Comparison of ENCODE assay signal across 9 cellular contexts in the genomic region with DNA sequence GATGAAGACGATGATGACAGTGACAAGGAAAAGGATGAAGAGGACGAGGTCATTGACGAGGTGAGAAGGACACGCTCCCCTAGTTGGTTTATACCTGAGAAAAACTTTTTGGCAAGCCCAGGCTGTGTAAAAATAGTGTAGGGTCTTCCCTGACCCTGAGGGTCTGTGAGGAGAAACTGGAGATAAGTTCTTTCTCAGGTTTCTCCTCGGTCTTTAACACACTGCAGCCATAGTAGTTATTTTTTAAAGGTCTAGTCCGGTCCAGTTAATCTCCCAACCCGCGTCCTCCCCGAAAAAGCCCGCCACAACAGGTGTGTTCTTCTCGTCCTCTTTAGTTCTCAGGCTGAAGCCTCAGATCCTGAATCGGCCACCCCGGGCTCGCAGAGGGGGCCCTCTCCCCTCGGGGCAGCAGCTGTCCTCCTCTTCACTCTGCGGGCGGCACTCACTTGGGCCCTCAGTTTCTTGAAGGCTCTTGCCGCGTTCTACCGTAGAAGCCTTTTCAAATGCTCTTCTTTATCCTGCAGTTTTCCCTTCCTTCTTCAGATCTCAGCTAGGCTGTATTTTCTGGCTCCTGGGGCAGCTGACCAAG. TPM values are rescaled to one million over a fixed set of nuclear protein-coding genes. Genes with fewer than 3 reads are reported as not detected.
A peak's percentile ranks its signal among the peaks of the same experiment; 100 is the strongest.
DNase-seq lines count a peak whose midpoint lies in the region; ATAC-seq, FAIRE-seq and TF ChIP-seq lines count a peak whose summit lies in the region.
"Had no signal": no experiment of that assay in that cellular context is flagged by ENCODE, and none has a peak within 500 bp of the region (broad histone marks: within the 10 kb centered on the region; RNA-seq: fewer than 3 reads in every experiment).

No MANE protein-coding gene starts in this region.

- peaks cover 19% of the 10 kb centered on the region for H3K4me1 ChIP-seq in keratinocyte (ENCODE audit: control insufficient read depth, extremely low read depth, insufficient read depth, low read length)
- peaks cover 27 to 30% of the 10 kb centered on the region in 2 donors for H3K4me1 ChIP-seq in thyroid gland

- H3K27me3 Mint-ChIP-seq in activated T-cell treated with anti-CD3 and anti-CD28 coated beads, Interleukin-2, amount 50 U/mL, for 72 hours (ENCODE audit: low read depth) = no peaks in the 10 kb centered on the region
- H3K27me3 Mint-ChIP-seq: stimulated activated naive B cell treated with anti-CD40 and anti-IgM and Interleukin-4, amounts not matched to agents 10 μg/mL and 1 μg/mL and 100 μg/mL, for 72 hours had no signal

- H3K9ac ChIP-seq in keratinocyte (ENCODE audit: control insufficient read depth, extremely low read depth, insufficient read depth, low read length) = peak overlapping the region; percentile 94

- no peak for FAIRE-seq in keratinocyte (lab: Jason Lieb, UNC)

- no peak for TF ChIP-seq POLR2A in thyroid gland (IDR thresholded peaks at IDR 0.05)

- no peaks in the 10 kb centered on the region for H3K9me3 ChIP-seq in keratinocyte (ENCODE audit: control insufficient read depth, low read depth, low read length)
- no peaks in the 10 kb centered on the region for H3K9me3 ChIP-seq in thyroid gland

- no peaks in the 10 kb centered on the region for H3K9me1 ChIP-seq in keratinocyte (ENCODE audit: control insufficient read depth, extremely low read depth, insufficient read depth, low read length)

- no peaks in the 10 kb centered on the region for H4K20me1 ChIP-seq in keratinocyte (ENCODE audit: control insufficient read depth, extremely low read depth, insufficient read depth, low read length)

- in situ Hi-C loops in KBM-7 (cut with MboI; ENCODE audit: low pct_unique_long_range_greater_than_20kb, low sequenced_read_pairs) = no loop called here

- peaks cover 33% of the 10 kb centered on the region for H3K4me1 Mint-ChIP-seq in activated T-cell treated with anti-CD3 and anti-CD28 coated beads, Interleukin-2, amount 50 U/mL, for 72 hours (ENCODE audit: low read depth)

- peaks cover 63% of the 10 kb centered on the region for H3K79me2 ChIP-seq in keratinocyte (ENCODE audit: control insufficient read depth, insufficient read depth, low read length)

- peak overlapping the region; percentile 89 for H3K4me3 ChIP-seq in GM12865 (ENCODE audit: low read depth, low read length)
- H3K4me3 ChIP-seq in keratinocyte (ENCODE audit: control insufficient read depth in 2 of 3, extremely low read depth in 1 of 3, insufficient read depth in 2 of 3, low read depth in 1 of 3, low read length in 3 of 3) = peak overlapping the region; percentile 82 to 99 (median 98)
- H3K4me3 ChIP-seq in thyroid gland (replicated peaks in 1 of 3) = peak overlapping the region; percentile 89 to 98 (median 96)

- dilution Hi-C loops in keratinocyte (cut with MboI; ENCODE audit: extremely low pct_ligation_motif_present, low sequenced_read_pairs) = no loop called here

- WGBS in thyroid gland, 2 donors = 0 to 1% methylated on average over 20 of the region's 20 CpGs

- ATAC-seq in HG03280 (IDR thresholded peaks at IDR 0.05; ENCODE audit: unreplicated experiment) = peak; percentile 3
- no peak for ATAC-seq in activated T-cell treated with anti-CD3 and anti-CD28 coated beads, Interleukin-2, amount 50 U/mL, for 72 hours (replicated peaks in 1 of 2)
- ATAC-seq in GM19351 (IDR thresholded peaks at IDR 0.05; ENCODE audit: unreplicated experiment) = no peak

- no peaks in the 10 kb centered on the region for H3K27me3 ChIP-seq in keratinocyte (ENCODE audit: control insufficient read depth, extremely low read depth, insufficient read depth, low read length)
- H3K27me3 ChIP-seq in thyroid gland = no peaks in the 10 kb centered on the region

- H3K27ac ChIP-seq in keratinocyte (ENCODE audit: control insufficient read depth, insufficient read depth, low read length) (peak overlapping the region; percentile 99), thyroid gland (peak overlapping the region in 2 of 3 donors; percentile 78 to 86)

- DNase-seq in GM12865 (ENCODE audit: low read depth) = peak; percentile 13
- DNase-seq in activated T-cell treated with anti-CD3 and anti-CD28 coated beads, Interleukin-2, amount 50 U/mL, for 72 hours = peak; percentile 16 to 25
- no peak for DNase-seq in keratinocyte (ENCODE audit: low read depth, low spot score)
- no peak for DNase-seq in thyroid gland
- DNase-seq in H4 (ENCODE audit: low spot score) = no peak
- DNase-seq in KBM-7 = no peak

- H3K36me3 Mint-ChIP-seq in activated T-cell treated with anti-CD3 and anti-CD28 coated beads, Interleukin-2, amount 50 U/mL, for 72 hours (ENCODE audit: insufficient read depth in 2 of 2) = peaks cover 5 to 18% of the 10 kb centered on the region in 2 donors

- TF ChIP-seq CTCF in GM12865 (IDR thresholded peaks at IDR 0.05; ENCODE audit: insufficient read depth, low read depth, low read length, missing control alignments) (no peak), keratinocyte (optimal IDR thresholded peaks at IDR 0.05 in 1 of 3, IDR thresholded peaks at IDR 0.05 in 1 of 3, conservative IDR thresholded peaks at IDR 0.05 in 1 of 3; ENCODE audit: extremely low read depth in 1 of 3, insufficient read depth in 2 of 3, low read length in 3 of 3) (no peak), thyroid gland (IDR thresholded peaks at IDR 0.05) (no peak)

- peaks cover 7 to 10% of the 10 kb centered on the region in 2 experiments for H3K36me3 ChIP-seq in keratinocyte (ENCODE audit: control insufficient read depth in 2 of 2, extremely low read depth in 1 of 2, insufficient read depth in 2 of 2, low read length in 2 of 2)
- peaks cover 10 to 19% of the 10 kb centered on the region in 2 donors for H3K36me3 ChIP-seq in thyroid gland

- H3K9me3 Mint-ChIP-seq in activated T-cell treated with anti-CD3 and anti-CD28 coated beads, Interleukin-2, amount 50 U/mL, for 72 hours = no peaks in the 10 kb centered on the region
- H3K9me3 Mint-ChIP-seq: stimulated activated naive B cell treated with anti-CD40 and anti-IgM and Interleukin-4, amounts not matched to agents 10 μg/mL and 1 μg/mL and 100 μg/mL, for 72 hours had no signal

- peak overlapping the region; percentile 88 for H3K4me2 ChIP-seq in keratinocyte (ENCODE audit: control insufficient read depth, extremely low read depth, insufficient read depth, low read depth, low read length)

- no peak overlapping the region for H3K27ac Mint-ChIP-seq in activated T-cell treated with anti-CD3 and anti-CD28 coated beads, Interleukin-2, amount 50 U/mL, for 72 hours
- H3K27ac Mint-ChIP-seq: stimulated activated naive B cell treated with anti-CD40 and anti-IgM and Interleukin-4, amounts not matched to agents 10 μg/mL and 1 μg/mL and 100 μg/mL, for 72 hours had no signal

- intact Hi-C loops in thyroid gland (cut with DNase I) = loop anchor here (10.0 kb wide), 1 partner anchor 109 kb away; the partner anchor contains the start of gene EDRF1

- peak overlapping the region; percentile 100 for H2AFZ ChIP-seq in keratinocyte (ENCODE audit: control insufficient read depth, low read length)

- H3K4me3 Mint-ChIP-seq in activated T-cell treated with anti-CD3 and anti-CD28 coated beads, Interleukin-2, amount 50 U/mL, for 72 hours = no peak overlapping the region
- H3K4me3 Mint-ChIP-seq: stimulated activated naive B cell treated with anti-CD40 and anti-IgM and Interleukin-4, amounts not matched to agents 10 μg/mL and 1 μg/mL and 100 μg/mL, for 72 hours had no signal

RNA-seq across cellular contexts. Expression of gene BCCIP, which starts 0.4 kb away (rescaled TPM):
- 10 to 100 TPM; 56.8 to 72.6 TPM for total RNA-seq in activated T-cell treated with anti-CD3 and anti-CD28 coated beads, Interleukin-2, amount 50 U/mL, for 72 hours
- polyA plus RNA-seq in keratinocyte = 41.9 to 102 TPM (median 76.1 TPM) in 3 replicates
- 148 TPM for polyA plus RNA-seq in keratinocyte (2011; ENCODE audit: low read depth)
- polyA plus RNA-seq in keratinocyte (2011; cell fraction: cytosol; rRNA removed) = 55.7 and 84.2 TPM in 2 replicates
- polyA plus RNA-seq in keratinocyte (2011; cell fraction: nucleus; rRNA removed) = 29.5 and 47.8 TPM in 2 replicates
- 55.9 and 89.4 TPM in 2 replicates for polyA plus RNA-seq in keratinocyte (2012; ENCODE audit: low replicate concordance)
- polyA minus RNA-seq in keratinocyte = 1.6 to 27.0 TPM (median 10.7 TPM) in 3 replicates
- polyA minus RNA-seq in keratinocyte (2011; cell fraction: cytosol; rRNA and poly(A)+ RNA removed) = 39.3 TPM
- polyA minus RNA-seq in keratinocyte (2011; cell fraction: nucleus; rRNA and poly(A)+ RNA removed) = 10.9 and 15.0 TPM in 2 replicates
- total RNA-seq in thyroid gland = 10 to 100 TPM; 38.6 to 52.1 (median 42.3) TPM
- 85.1 and 94.4 TPM in 2 replicates for total RNA-seq in H4 (2014; rRNA removed; shearing (Covaris generic))

RNA-seq across cellular contexts. Expression of gene UROS, which starts 0.7 kb away (rescaled TPM):
- total RNA-seq in activated T-cell treated with anti-CD3 and anti-CD28 coated beads, Interleukin-2, amount 50 U/mL, for 72 hours = 10 to 100 TPM; 31.6 to 35.4 TPM
- polyA plus RNA-seq in keratinocyte = 40.0 to 46.7 TPM (median 40.1 TPM) in 3 replicates
- polyA plus RNA-seq in keratinocyte (2011; ENCODE audit: low read depth) = 13.0 TPM
- polyA plus RNA-seq in keratinocyte (2011; cell fraction: cytosol; rRNA removed) = 46.5 and 51.3 TPM in 2 replicates
- polyA plus RNA-seq in keratinocyte (2011; cell fraction: nucleus; rRNA removed) = 39.6 and 41.3 TPM in 2 replicates
- 19.9 and 45.8 TPM in 2 replicates for polyA plus RNA-seq in keratinocyte (2012; ENCODE audit: low replicate concordance)
- 15.5 to 41.2 TPM (median 33.4 TPM) in 3 replicates for polyA minus RNA-seq in keratinocyte
- polyA minus RNA-seq in keratinocyte (2011; cell fraction: cytosol; rRNA and poly(A)+ RNA removed) = 49.9 TPM
- 17.9 and 28.9 TPM in 2 replicates for polyA minus RNA-seq in keratinocyte (2011; cell fraction: nucleus; rRNA and poly(A)+ RNA removed)
- total RNA-seq in thyroid gland = 10 to 100 TPM; 54.4 to 74.3 (median 69.6) TPM
- 90.0 and 116 TPM in 2 replicates for total RNA-seq in H4 (2014; rRNA removed; shearing (Covaris generic))

RNA-seq across cellular contexts. Expression of gene MMP21, which starts 48.1 kb away (rescaled TPM):
- total RNA-seq in activated T-cell treated with anti-CD3 and anti-CD28 coated beads, Interleukin-2, amount 50 U/mL, for 72 hours = not detected
- polyA plus RNA-seq in keratinocyte = not detected in 3 replicates
- not detected for polyA plus RNA-seq in keratinocyte (2011; ENCODE audit: low read depth)
- polyA plus RNA-seq in keratinocyte (2011; cell fraction: cytosol; rRNA removed) = not detected in 2 replicates
- 0.05 and 0.11 TPM in 2 replicates for polyA plus RNA-seq in keratinocyte (2011; cell fraction: nucleus; rRNA removed)
- not detected in 2 replicates for polyA plus RNA-seq in keratinocyte (2012; ENCODE audit: low replicate concordance)
- not detected in 3 replicates for polyA minus RNA-seq in keratinocyte
- not detected for polyA minus RNA-seq in keratinocyte (2011; cell fraction: cytosol; rRNA and poly(A)+ RNA removed)
- polyA minus RNA-seq in keratinocyte (2011; cell fraction: nucleus; rRNA and poly(A)+ RNA removed) = not detected in 2 replicates
- total RNA-seq in thyroid gland = under 1 TPM in 1 of 4 donors, not detected in 3; 0.67 TPM
- not detected in 2 replicates for total RNA-seq in H4 (2014; rRNA removed; shearing (Covaris generic))

RNA-seq across cellular contexts. Expression of gene DHX32, which starts 57.3 kb away (rescaled TPM):
- total RNA-seq in activated T-cell treated with anti-CD3 and anti-CD28 coated beads, Interleukin-2, amount 50 U/mL, for 72 hours = 10 to 100 TPM; 24.4 to 34.4 TPM
- 37.8 to 48.3 TPM (median 46.7 TPM) in 3 replicates for polyA plus RNA-seq in keratinocyte
- polyA plus RNA-seq in keratinocyte (2011; ENCODE audit: low read depth) = 50.1 TPM
- polyA plus RNA-seq in keratinocyte (2011; cell fraction: cytosol; rRNA removed) = 27.1 and 51.3 TPM in 2 replicates
- 51.3 and 53.9 TPM in 2 replicates for polyA plus RNA-seq in keratinocyte (2011; cell fraction: nucleus; rRNA removed)
- polyA plus RNA-seq in keratinocyte (2012; ENCODE audit: low replicate concordance) = 27.2 and 35.4 TPM in 2 replicates
- 10.7 to 64.3 TPM (median 49.7 TPM) in 3 replicates for polyA minus RNA-seq in keratinocyte
- 40.1 TPM for polyA minus RNA-seq in keratinocyte (2011; cell fraction: cytosol; rRNA and poly(A)+ RNA removed)
- polyA minus RNA-seq in keratinocyte (2011; cell fraction: nucleus; rRNA and poly(A)+ RNA removed) = 24.5 and 46.8 TPM in 2 replicates
- 10 to 100 TPM; 31.7 to 34.8 (median 33.2) TPM for total RNA-seq in thyroid gland
- 68.3 and 82.1 TPM in 2 replicates for total RNA-seq in H4 (2014; rRNA removed; shearing (Covaris generic))

Comparison
In these comparisons a context has a peak if more than half of its experiments do, and no peak if none do; other contexts are left out.
1. DNase-seq: peak in GM12865 (single experiment) and activated T-cell treated with anti-CD3 and anti-CD28 coated beads, Interleukin-2, amount 50 U/mL, for 72 hours (2 of 2); none in keratinocyte (single experiment), thyroid gland (0 of 2), H4 (single experiment) and KBM-7 (single experiment).
2. Peak in every context shown above with its lines, with median percentiles within 50 percentile points of each other: H3K4me3 ChIP-seq.